16 cellular contexts compared by ENCODE assay signal in genomic region chr13:84237181-84237580, GRCh38.
DNase-seq lines count a peak whose midpoint lies in the region; ATAC-seq, FAIRE-seq and TF ChIP-seq lines count a peak whose summit lies in the region.
"Had no signal": no experiment of that assay in that cellular context is flagged by ENCODE, and none has a peak within 500 bp of the region (broad histone marks: within the 10 kb centered on the region; RNA-seq: fewer than 3 reads in every experiment).

No MANE protein-coding gene starts in this region.

- dilution Hi-C loops in keratinocyte (cut with MboI; ENCODE audit: extremely low pct_ligation_motif_present, low sequenced_read_pairs) = no loop called here

- H3K9me1 ChIP-seq in keratinocyte (ENCODE audit: control insufficient read depth, extremely low read depth, insufficient read depth, low read length) = no peaks in the 10 kb centered on the region

- ATAC-seq in GM18519 (IDR thresholded peaks at IDR 0.05; ENCODE audit: low FRiP score, unreplicated experiment) = no peak

- H3K4me2 ChIP-seq in keratinocyte (ENCODE audit: control insufficient read depth, extremely low read depth, insufficient read depth, low read depth, low read length) = no peak overlapping the region

- peak overlapping the region; percentile 4 for H2AFZ ChIP-seq in keratinocyte (ENCODE audit: control insufficient read depth, low read length)

- no peaks in the 10 kb centered on the region for H3K4me1 ChIP-seq in keratinocyte (ENCODE audit: control insufficient read depth, extremely low read depth, insufficient read depth, low read length)
- H3K4me1 ChIP-seq: BE2C had no signal

- no peak overlapping the region for H3K27ac ChIP-seq in keratinocyte (ENCODE audit: control insufficient read depth, insufficient read depth, low read length)
- H3K27ac ChIP-seq: SK-N-MC had no signal

- TF ChIP-seq CTCF in keratinocyte (optimal IDR thresholded peaks at IDR 0.05 in 1 of 3, IDR thresholded peaks at IDR 0.05 in 1 of 3, conservative IDR thresholded peaks at IDR 0.05 in 1 of 3; ENCODE audit: extremely low read depth in 1 of 3, insufficient read depth in 2 of 3, low read length in 3 of 3) = no peak

- H3K36me3 ChIP-seq in keratinocyte (ENCODE audit: control insufficient read depth in 2 of 2, extremely low read depth in 1 of 2, insufficient read depth in 2 of 2, low read length in 2 of 2) = no peaks in the 10 kb centered on the region
- H3K36me3 ChIP-seq: BE2C had no signal

- no peaks in the 10 kb centered on the region for H3K9me3 ChIP-seq in keratinocyte (ENCODE audit: control insufficient read depth, low read depth, low read length)
- H3K9me3 ChIP-seq: BE2C had no signal

- DNase-seq in ELF-1 (ENCODE audit: low read depth, low spot score) (peak; percentile 2), NCI-H69 (lab: John Stamatoyannopoulos, UW) (peak; percentile 4), keratinocyte (ENCODE audit: low read depth, low spot score) (no peak), retina (peak; percentile 17), EL (no peak), GM03348 (ENCODE audit: low spot score) (no peak)
- DNase-seq: BE2C; CD4-positive, alpha-beta T cell; H7; NCI-H1092 treated with DMSO at 0.1 percent for 48 hours; NCI-H1694 treated with DMSO at 0.1 percent for 48 hours; NCI-H226; NCI-H526 treated with DMSO at 0.1 percent for 48 hours had no signal

- no peak for FAIRE-seq in keratinocyte (lab: Jason Lieb, UNC)
- FAIRE-seq: GM19239 had no signal

- no peak overlapping the region for H3K9ac ChIP-seq in keratinocyte (ENCODE audit: control insufficient read depth, extremely low read depth, insufficient read depth, low read length)

- H4K20me1 ChIP-seq in keratinocyte (ENCODE audit: control insufficient read depth, extremely low read depth, insufficient read depth, low read length) = no peaks in the 10 kb centered on the region

- H3K4me3 ChIP-seq in keratinocyte (ENCODE audit: control insufficient read depth in 2 of 3, extremely low read depth in 1 of 3, insufficient read depth in 2 of 3, low read depth in 1 of 3, low read length in 3 of 3) = no peak overlapping the region
- H3K4me3 ChIP-seq: SK-N-MC had no signal

- H3K27me3 ChIP-seq in keratinocyte (ENCODE audit: control insufficient read depth, extremely low read depth, insufficient read depth, low read length) = no peaks in the 10 kb centered on the region
- H3K27me3 ChIP-seq: BE2C had no signal

- H3K79me2 ChIP-seq in keratinocyte (ENCODE audit: control insufficient read depth, insufficient read depth, low read length) = no peaks in the 10 kb centered on the region

Comparison
In these comparisons a context has a peak if more than half of its experiments do, and no peak if none do; other contexts are left out.
1. DNase-seq: peak in ELF-1 (single experiment), NCI-H69 (single experiment) and retina (single experiment); none in keratinocyte (single experiment), EL (single experiment) and GM03348 (single experiment).